In the genomic region with DNA sequence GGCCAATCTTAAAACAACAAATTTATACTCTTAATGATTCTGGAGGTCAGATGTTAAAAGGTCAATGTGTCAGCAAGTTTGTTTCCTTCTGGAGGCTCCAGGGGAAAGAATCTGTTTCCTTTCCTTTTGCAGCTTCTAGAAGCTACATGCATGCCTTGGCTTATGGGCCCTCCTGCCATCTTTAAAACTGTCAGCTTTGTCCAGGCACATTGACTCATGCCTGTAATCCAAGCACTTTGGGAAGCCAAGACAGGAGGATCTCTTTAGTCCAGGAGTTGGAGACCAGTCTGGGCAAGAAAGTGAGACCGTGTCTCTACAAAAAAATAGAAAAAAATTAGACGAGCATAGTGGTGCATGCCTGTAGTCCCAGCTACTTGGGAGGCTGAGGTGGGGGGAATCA, we compare ENCODE assay signal across 29 cellular contexts. TPM values are rescaled to one million over a fixed set of nuclear protein-coding genes. Genes with fewer than 3 reads are reported as not detected.
"Had no signal": no experiment of that assay in that cellular context is flagged by ENCODE, and none has a peak within 500 bp of the region (broad histone marks: within the 10 kb centered on the region; RNA-seq: fewer than 3 reads in every experiment).

No MANE protein-coding gene starts in this region.

- H3K36me3 ChIP-seq: Peyer's patch, SJCRH30 had no signal

- DNase-seq: activated CD4-positive, alpha-beta memory T cell treated with anti-CD3 and anti-CD28 coated beads for 36 hours; activated CD4-positive, alpha-beta T cell treated with anti-CD3 and anti-CD28 coated beads, Interleukin-2, amount 10 ng/mL, durations not matched to agents 7 days and 5 days; activated CD4-positive, CD25-positive, alpha-beta regulatory T cell; activated CD8-positive, alpha-beta memory T cell treated with anti-CD3 and anti-CD28 coated beads, Interleukin-2, amount 50 U/mL, for 4 hours; activated gamma-delta T cell treated with Interleukin-2 at 50 U/mL for 16 hours; activated naive CD4-positive, alpha-beta T cell treated with anti-CD3 and anti-CD28 coated beads, Interleukin-2, amount 10 ng/mL, durations not matched to agents 7 days and 5 days; activated naive CD8-positive, alpha-beta T cell treated with anti-CD3 and anti-CD28 coated beads for 36 hours; activated T-cell treated with anti-CD3 and anti-CD28 coated beads, Interleukin-2, amount 50 U/mL, for 72 hours; aorta; central memory CD4-positive, alpha-beta T cell; KG1; MV-4-11; NCI-H1092 treated with DMSO at 0.1 percent for 48 hours; NCI-H1417 treated with DMSO at 0.1 percent for 48 hours; NCI-H1694 treated with DMSO at 0.1 percent for 48 hours; NCI-H2029 treated with DMSO at 0.1 percent for 48 hours; NCI-H345; NCI-H510A treated with DMSO at 0.1 percent for 48 hours; Peyer's patch; Right ventricle myocardium superior; SJCRH30; SK-N-SH; T-helper 1 cell had no signal

- H3K4me2 ChIP-seq: SK-N-SH had no signal

- ATAC-seq: activated T-cell treated with anti-CD3 and anti-CD28 coated beads, Interleukin-2, amount 50 U/mL, for 72 hours had no signal

- H3K9ac ChIP-seq: SK-N-SH had no signal

- H3K27me3 ChIP-seq: Peyer's patch had no signal

- H3K4me3 ChIP-seq: Peyer's patch, SJCRH30 had no signal

- H3K9me2 ChIP-seq: SK-N-SH had no signal

- H3K9me3 ChIP-seq: Peyer's patch, SJCRH30, SK-N-SH had no signal

- H3K27ac ChIP-seq: Peyer's patch, RWPE1, SJCRH30, VCaP had no signal

- H3K4me1 ChIP-seq: Peyer's patch, SJCRH30 had no signal

RNA-seq across cellular contexts. Expression of gene NOS2, which starts 58.4 kb away (rescaled TPM):
- total RNA-seq: activated CD4-positive, alpha-beta T cell treated with anti-CD3 and anti-CD28 coated beads, Interleukin-2, amount 10 ng/mL, durations not matched to agents 7 days and 5 days; activated T-helper 2 cell treated with anti-CD3 and anti-CD28 coated beads, Interferon-gamma antibody, Interleukin-2, Interleukin-4, amounts not matched to agents 10 μg/mL and 5 μg/mL and 100 μg/mL, durations not matched to agents 14 hours and 24 hours and 36 hours; LHCN-M2; M059J; SJCRH30; T-helper 2 cell treated with Interferon-gamma antibody and Interleukin-4, amounts not matched to agents 100 ng/mL and 5 ng/mL, for 36 hours had no signal
- polyA plus RNA-seq: SK-N-SH had no signal
